ENCODE assay signal across 1 cellular context in the genomic region with DNA sequence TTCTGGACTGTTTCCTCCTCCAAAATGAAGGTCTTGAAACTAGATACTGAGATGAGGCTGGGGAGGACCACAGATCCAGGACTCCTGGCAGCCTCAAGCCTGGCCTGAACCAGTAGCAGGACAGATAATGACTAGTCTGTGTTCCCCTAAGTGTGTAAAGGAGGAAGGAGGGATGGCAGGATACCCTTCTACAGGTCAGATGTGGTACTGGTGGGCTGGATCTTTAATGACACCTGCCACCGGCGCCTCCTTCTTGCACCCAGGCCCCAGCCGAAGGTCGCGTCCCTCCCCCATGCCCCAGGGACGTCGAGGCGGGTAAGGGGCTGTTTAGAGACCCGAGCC.
TF ChIP-seq lines count a peak whose summit lies in the region.

No MANE protein-coding gene starts in this region.

TF ChIP-seq in endothelial cell of umbilical vein, 7 proteins besides CTCF, POLR2A, EP300 and RAD21:
- no peak for TF ChIP-seq JUN (IDR thresholded peaks at IDR 0.05; ENCODE audit: borderline replicate concordance, insufficient read depth, insufficient read length, low read depth)
- TF ChIP-seq FOS (IDR thresholded peaks at IDR 0.05; ENCODE audit: borderline replicate concordance, insufficient read depth, low read length) = no peak
- no peak for TF ChIP-seq POLR2AphosphoS5 (IDR thresholded peaks at IDR 0.05; ENCODE audit: insufficient read depth, low read depth, low read length)
